Comparison of ENCODE assay signal across 1 cellular context in genomic region chr16:67260426-67261063, GRCh38.
TF ChIP-seq lines count a peak whose summit lies in the region.

No MANE protein-coding gene starts in this region.

TF ChIP-seq in GM12878, 131 proteins besides CTCF, POLR2A, EP300 and RAD21 (continued from another document):
- no peak for TF ChIP-seq HCFC1 (IDR thresholded peaks at IDR 0.05; ENCODE audit: low read length)
- no peak for TF ChIP-seq NFIC (IDR thresholded peaks at IDR 0.05; ENCODE audit: low read depth, low read length)
- TF ChIP-seq ATF7 (IDR thresholded peaks at IDR 0.05; ENCODE audit: low read depth): no peak
- no peak for TF ChIP-seq ZSCAN29 (IDR thresholded peaks at IDR 0.05)
- TF ChIP-seq MLLT1 (IDR thresholded peaks at IDR 0.05): no peak
- no peak for TF ChIP-seq TARDBP (IDR thresholded peaks at IDR 0.05; ENCODE audit: borderline replicate concordance)
- no peak for TF ChIP-seq NR2F1 (conservative IDR thresholded peaks at IDR 0.05)
- no peak for TF ChIP-seq KDM1A (IDR thresholded peaks at IDR 0.05; ENCODE audit: borderline replicate concordance)
- TF ChIP-seq STAT1 (conservative IDR thresholded peaks at IDR 0.05): no peak
- TF ChIP-seq RAD51 (IDR thresholded peaks at IDR 0.05): no peak
- no peak for TF ChIP-seq ZNF24 (IDR thresholded peaks at IDR 0.05)
- no peak for TF ChIP-seq MTA2 (IDR thresholded peaks at IDR 0.05; ENCODE audit: low read depth)
- TF ChIP-seq ZNF687 (IDR thresholded peaks at IDR 0.05): no peak
- TF ChIP-seq RCOR1 (conservative IDR thresholded peaks at IDR 0.05; ENCODE audit: low read depth, low read length): no peak
- TF ChIP-seq IRF4 (IDR thresholded peaks at IDR 0.05; ENCODE audit: low read depth, low read length): 0 out of 2 replicates have a peak, but pooled peaks have one; percentile 22
- peak; percentile 82 for TF ChIP-seq SMC3 (IDR thresholded peaks at IDR 0.05; ENCODE audit: borderline replicate concordance, low read length)
- peak; percentile 45; the same call in 1 of the 2 replicates for TF ChIP-seq SPI1 (IDR thresholded peaks at IDR 0.05; ENCODE audit: borderline replicate concordance, insufficient read depth, low read depth, low read length)
- TF ChIP-seq CEBPB (IDR thresholded peaks at IDR 0.05; ENCODE audit: borderline replicate concordance in 1 of 2, low read depth in 2 of 2, low read length in 2 of 2): no peak
- no peak for TF ChIP-seq CHD1 (IDR thresholded peaks at IDR 0.05; ENCODE audit: low read depth, low read length)
- TF ChIP-seq YY1 (IDR thresholded peaks at IDR 0.05; ENCODE audit: low read depth, low read length): peak; percentile 66; the same call in 1 of the 2 replicates
- TF ChIP-seq EZH2 (IDR thresholded peaks at IDR 0.05; ENCODE audit: borderline replicate concordance, control insufficient read depth, low read depth, low read length): no peak
- TF ChIP-seq TCF3 (IDR thresholded peaks at IDR 0.05; ENCODE audit: borderline replicate concordance, insufficient read depth, low read depth, low read length): peak; percentile 82; the same call in 1 of the 2 replicates
- TF ChIP-seq BCL3 (IDR thresholded peaks at IDR 0.05; ENCODE audit: borderline replicate concordance, insufficient read depth, low read depth, low read length, poor library complexity, severe bottlenecking): no peak
- peak; percentile 82 for TF ChIP-seq TCF12 (IDR thresholded peaks at IDR 0.05; ENCODE audit: low read depth, low read length)
- no peak for TF ChIP-seq CHD4 (IDR thresholded peaks at IDR 0.05)
- no peak for TF ChIP-seq PKNOX1 (IDR thresholded peaks at IDR 0.05)
- TF ChIP-seq SRF (IDR thresholded peaks at IDR 0.05; ENCODE audit: low read depth in 2 of 2, low read length in 2 of 2): no peak
- TF ChIP-seq FOXM1 (IDR thresholded peaks at IDR 0.05; ENCODE audit: low read depth, low read length): 0 out of 2 replicates have a peak, but pooled peaks have one; percentile 52
